19 cellular contexts compared by ENCODE assay signal in genomic region chr3:39712413-39713048, GRCh38.
DNase-seq lines count a peak whose midpoint lies in the region; ATAC-seq, FAIRE-seq and TF ChIP-seq lines count a peak whose summit lies in the region.
"Had no signal": no experiment of that assay in that cellular context is flagged by ENCODE, and none has a peak within 500 bp of the region (broad histone marks: within the 10 kb centered on the region; RNA-seq: fewer than 3 reads in every experiment).

No MANE protein-coding gene starts in this region.

- TF ChIP-seq POLR2A in HepG2 (IDR thresholded peaks at IDR 0.05; ENCODE audit: insufficient read depth in 1 of 2, low read depth in 2 of 2, low read length in 2 of 2) (no peak), right lobe of liver (IDR thresholded peaks at IDR 0.05) (no peak)

- ATAC-seq in HepG2 (no peak), right lobe of liver (peak; percentile 32 to 88 (median 58)), GM18858 (IDR thresholded peaks at IDR 0.05; ENCODE audit: unreplicated experiment) (no peak)

- intact Hi-C loops in HepG2 (cut with micrococcal nuclease; ENCODE audit: unreplicated experiment) = no loop called here
- intact Hi-C loops in right lobe of liver (cut with DNase I) = no loop called here

- CTCF ChIA-PET in HepG2 (lab: Yijun Ruan, JAX; ENCODE audit: low intra/inter-chr PET ratio, low total read pairs) = no interaction called here

- no peak overlapping the region for H3K4me2 ChIP-seq in HepG2 (ENCODE audit: low read depth, low read length)

- H3K27ac ChIP-seq in liver (ENCODE audit: low read depth in 1 of 2, low read length in 2 of 2) = peak overlapping the region in 1 of 2 donors; percentile 5
- no peak overlapping the region for H3K27ac ChIP-seq in HepG2 (ENCODE audit: extremely low read length, insufficient read depth, low read length)
- no peak overlapping the region for H3K27ac ChIP-seq in right lobe of liver

- in situ Hi-C loops in HepG2 (cut with HindIII; ENCODE audit: extremely low pct_ligation_motif_present, low pct_unique_long_range_greater_than_20kb) = loop anchor here (25.0 kb wide), 1 partner anchor 475 kb away; no protein-coding TSS in a partner anchor

- WGBS in liver = 77% methylated on average over 4 of the region's 4 CpGs
- WGBS in HepG2 (ENCODE audit: low lambda C conversion rate) = 36% methylated on average over 4 of the region's 4 CpGs
- WGBS in right lobe of liver (ENCODE audit: insufficient coverage, low coverage, low lambda C conversion rate, missing lambda C conversion rate) = 49% methylated on average over 4 of the region's 4 CpGs

- H3K27me3 ChIP-seq in liver (ENCODE audit: control insufficient read depth in 4 of 4, insufficient read depth in 4 of 4, low read length in 3 of 4) (no peaks in the 10 kb centered on the region), HepG2 (ENCODE audit: control insufficient read depth in 1 of 2, insufficient read depth in 2 of 2, low read length in 2 of 2) (no peaks in the 10 kb centered on the region), right lobe of liver (no peaks in the 10 kb centered on the region)
- H3K27me3 ChIP-seq: BE2C had no signal

- TF ChIP-seq CTCF in liver (IDR thresholded peaks at IDR 0.05; ENCODE audit: low read depth, low read length, missing input control) (no peak), HepG2 (CRISPR knock-in tag; IDR thresholded peaks at IDR 0.05) (no peak), epithelial cell of proximal tubule (conservative IDR thresholded peaks at IDR 0.05; ENCODE audit: low read depth, low read length) (no peak), right lobe of liver (IDR thresholded peaks at IDR 0.05) (no peak), D721Med (IDR thresholded peaks at IDR 0.05; ENCODE audit: insufficient read depth, missing control alignments) (no peak)

- H3K9ac ChIP-seq in liver (ENCODE audit: low read depth in 1 of 2, low read length in 2 of 2) (no peak overlapping the region), HepG2 (ENCODE audit: insufficient read depth, low read depth, low read length) (no peak overlapping the region)

- H3K4me1 ChIP-seq in liver (ENCODE audit: control insufficient read depth in 4 of 4, insufficient read depth in 4 of 4, low read length in 3 of 4) = no peaks in the 10 kb centered on the region
- H3K4me1 ChIP-seq in HepG2 (ENCODE audit: insufficient read depth, low read length) = no peaks in the 10 kb centered on the region
- no peaks in the 10 kb centered on the region for H3K4me1 ChIP-seq in right lobe of liver
- H3K4me1 ChIP-seq: BE2C had no signal

- H2AFZ ChIP-seq in HepG2 (ENCODE audit: low read length) = no peak overlapping the region

- FAIRE-seq in HepG2 (lab: Jason Lieb, UNC) (no peak), D721Med (lab: Jason Lieb, UNC) (no peak)
- FAIRE-seq: A204.1, HTR-8/SVneo had no signal

- POLR2A ChIA-PET in HepG2 (lab: Yijun Ruan, JAX) = no interaction called here

- H3K4me3 ChIP-seq in liver (ENCODE audit: low read depth in 1 of 3, low read length in 3 of 3) = no peak overlapping the region
- H3K4me3 ChIP-seq in HepG2 (replicated peaks in 1 of 3; ENCODE audit: insufficient read depth in 1 of 3, low read depth in 2 of 3, low read length in 3 of 3) = no peak overlapping the region
- H3K4me3 ChIP-seq in epithelial cell of proximal tubule (ENCODE audit: low read depth, low read length) = no peak overlapping the region
- no peak overlapping the region for H3K4me3 ChIP-seq in right lobe of liver

- TF ChIP-seq RAD21 in liver (IDR thresholded peaks at IDR 0.05) (no peak), HepG2 (CRISPR knock-in tag; IDR thresholded peaks at IDR 0.05) (no peak)

- no peaks in the 10 kb centered on the region for H4K20me1 ChIP-seq in HepG2 (ENCODE audit: insufficient read depth, low read length)

- BruUV-seq in HepG2 (replicated peaks; lab: Mats Ljungman, UMichigan) = no TSS peak

- H3K36me3 ChIP-seq in liver (ENCODE audit: control insufficient read depth in 4 of 4, insufficient read depth in 3 of 4, low read depth in 1 of 4, low read length in 3 of 4) (no peaks in the 10 kb centered on the region), HepG2 (replicated peaks in 1 of 2; ENCODE audit: control insufficient read depth in 1 of 2, insufficient read depth in 2 of 2, low read length in 2 of 2) (no peaks in the 10 kb centered on the region), right lobe of liver (no peaks in the 10 kb centered on the region)
- H3K36me3 ChIP-seq: BE2C had no signal

- H3K9me3 ChIP-seq in liver (ENCODE audit: control insufficient read depth in 4 of 4, low read length in 3 of 4) (no peaks in the 10 kb centered on the region), HepG2 (ENCODE audit: low read length) (no peaks in the 10 kb centered on the region), right lobe of liver (no peaks in the 10 kb centered on the region)
- H3K9me3 ChIP-seq: BE2C had no signal

- H3K79me2 ChIP-seq in HepG2 (ENCODE audit: insufficient read depth, low read length) = no peaks in the 10 kb centered on the region

- no peak for DNase-seq in HepG2 (ENCODE audit: low spot score)
- peak; percentile 16 for DNase-seq in epithelial cell of proximal tubule (ENCODE audit: low read depth)
- no peak for DNase-seq in right lobe of liver
- DNase-seq in D721Med (ENCODE audit: insufficient read length, low spot score) = no peak
- DNase-seq in occipital lobe (lab: John Stamatoyannopoulos, UW) = no peak
- DNase-seq: ACHN; BE2C; C1 segment of cervical spinal cord; CD4-positive, CD25-positive, alpha-beta regulatory T cell; CD8-positive, alpha-beta memory T cell; COR-L47; DMS79 treated with DMSO at 0.1 percent for 48 hours; GF-D8; GOT3; H7 had no signal

- TF ChIP-seq EP300 in HepG2 (IDR thresholded peaks at IDR 0.05; ENCODE audit: low read depth in 2 of 2, low read length in 2 of 2) (no peak), HepG2 (CRISPR knock-in tag; IDR thresholded peaks at IDR 0.05; ENCODE audit: borderline replicate concordance) (no peak)

TF ChIP-seq in liver, 16 proteins besides CTCF, POLR2A, EP300 and RAD21 (continues in another document):
- TF ChIP-seq FOXA1 (IDR thresholded peaks at IDR 0.05) (no peak), RXRA (IDR thresholded peaks at IDR 0.05) (peak in 1 of 2 donors; percentile 60), YY1 (IDR thresholded peaks at IDR 0.05) (no peak), HNF4A (conservative IDR thresholded peaks at IDR 0.05) (peak in 1 of 2 donors; percentile 40), SP1 (IDR thresholded peaks at IDR 0.05) (no peak), JUND (IDR thresholded peaks at IDR 0.05) (no peak), TAF1 (conservative IDR thresholded peaks at IDR 0.05) (no peak)
- TF ChIP-seq, protein P1, sequence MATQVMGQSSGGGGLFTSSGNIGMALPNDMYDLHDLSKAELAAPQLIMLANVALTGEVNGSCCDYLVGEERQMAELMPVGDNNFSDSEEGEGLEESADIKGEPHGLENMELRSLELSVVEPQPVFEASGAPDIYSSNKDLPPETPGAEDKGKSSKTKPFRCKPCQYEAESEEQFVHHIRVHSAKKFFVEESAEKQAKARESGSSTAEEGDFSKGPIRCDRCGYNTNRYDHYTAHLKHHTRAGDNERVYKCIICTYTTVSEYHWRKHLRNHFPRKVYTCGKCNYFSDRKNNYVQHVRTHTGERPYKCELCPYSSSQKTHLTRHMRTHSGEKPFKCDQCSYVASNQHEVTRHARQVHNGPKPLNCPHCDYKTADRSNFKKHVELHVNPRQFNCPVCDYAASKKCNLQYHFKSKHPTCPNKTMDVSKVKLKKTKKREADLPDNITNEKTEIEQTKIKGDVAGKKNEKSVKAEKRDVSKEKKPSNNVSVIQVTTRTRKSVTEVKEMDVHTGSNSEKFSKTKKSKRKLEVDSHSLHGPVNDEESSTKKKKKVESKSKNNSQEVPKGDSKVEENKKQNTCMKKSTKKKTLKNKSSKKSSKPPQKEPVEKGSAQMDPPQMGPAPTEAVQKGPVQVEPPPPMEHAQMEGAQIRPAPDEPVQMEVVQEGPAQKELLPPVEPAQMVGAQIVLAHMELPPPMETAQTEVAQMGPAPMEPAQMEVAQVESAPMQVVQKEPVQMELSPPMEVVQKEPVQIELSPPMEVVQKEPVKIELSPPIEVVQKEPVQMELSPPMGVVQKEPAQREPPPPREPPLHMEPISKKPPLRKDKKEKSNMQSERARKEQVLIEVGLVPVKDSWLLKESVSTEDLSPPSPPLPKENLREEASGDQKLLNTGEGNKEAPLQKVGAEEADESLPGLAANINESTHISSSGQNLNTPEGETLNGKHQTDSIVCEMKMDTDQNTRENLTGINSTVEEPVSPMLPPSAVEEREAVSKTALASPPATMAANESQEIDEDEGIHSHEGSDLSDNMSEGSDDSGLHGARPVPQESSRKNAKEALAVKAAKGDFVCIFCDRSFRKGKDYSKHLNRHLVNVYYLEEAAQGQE (IDR thresholded peaks at IDR 0.05) = no peak

TF ChIP-seq in HepG2, 621 proteins besides CTCF, POLR2A, EP300 and RAD21:
- TF ChIP-seq ZNF547 (CRISPR knock-in tag; IDR thresholded peaks at IDR 0.05) (no peak), BRCA1 (CRISPR knock-in tag; IDR thresholded peaks at IDR 0.05) (no peak), ZNF772 (CRISPR knock-in tag; IDR thresholded peaks at IDR 0.05) (no peak)

Comparison
In these comparisons a context has a peak if more than half of its experiments do, and no peak if none do; other contexts are left out.
1. ATAC-seq: peak in right lobe of liver (4 of 4); none in HepG2 (single experiment) and GM18858 (single experiment).